33 cellular contexts compared by ENCODE assay signal in genomic region chr15:48437178-48437577, GRCh38.
DNase-seq lines count a peak whose midpoint lies in the region; ATAC-seq and TF ChIP-seq lines count a peak whose summit lies in the region.
"Had no signal": no experiment of that assay in that cellular context is flagged by ENCODE, and none has a peak within 500 bp of the region (broad histone marks: within the 10 kb centered on the region; RNA-seq: fewer than 3 reads in every experiment).

No MANE protein-coding gene starts in this region.

- no peak overlapping the region for H3K4me2 ChIP-seq in SK-N-SH
- H3K4me2 ChIP-seq in PC-9: no peak overlapping the region
- H3K4me2 ChIP-seq: KMS-11 had no signal

- H3F3A ChIP-seq in SK-N-SH (replicated peaks; ENCODE audit: insufficient read depth) (peaks cover 70% of the 10 kb centered on the region), PC-9 (ENCODE audit: insufficient read depth, low read depth) (no peaks in the 10 kb centered on the region)

- CTCF ChIA-PET in SK-N-SH (lab: Yijun Ruan, JAX) (interaction anchor here (0.7 kb wide), 1 partner anchor 12 kb away, joined by 3 read pairs; no protein-coding TSS in a partner anchor), PC-9 (lab: Charles Lee) (no interaction called here)
- CTCF ChIA-PET in activated naive CD4-positive, alpha-beta T cell treated with anti-CD3 and anti-CD28 coated beads for 36 hours (lab: Charles Lee): no interaction called here

- no peak overlapping the region for H3K4me3 Mint-ChIP-seq in activated naive CD4-positive, alpha-beta T cell treated with anti-CD3 and anti-CD28 coated beads for 36 hours
- H3K4me3 Mint-ChIP-seq: activated naive CD8-positive, alpha-beta T cell treated with anti-CD3 and anti-CD28 coated beads, Interleukin-2, amount 50 U/mL, for 24 hours; CD4-positive, alpha-beta memory T cell; effector memory CD8-positive, alpha-beta T cell; immature natural killer cell; T-helper 2 cell treated with Interferon-gamma antibody and Interleukin-4, amounts not matched to agents 5 μg/mL and 100 μg/mL, for 36 hours had no signal

- POLR2A ChIA-PET in SK-N-SH (lab: Yijun Ruan, JAX) (no interaction called here), PC-9 (lab: Charles Lee; ENCODE audit: unreplicated experiment) (no interaction called here)

- no peak overlapping the region for H3K9ac ChIP-seq in SK-N-SH
- H3K9ac ChIP-seq: KMS-11 had no signal

- H3K4me1 ChIP-seq in SK-N-SH (ENCODE audit: control insufficient read depth in 1 of 2, insufficient read depth in 2 of 2, low read depth in 1 of 2, low read length in 1 of 2) (peaks cover 5 to 11% of the 10 kb centered on the region in 2 experiments; a peak in 3 of 4 replicates), PC-9 (replicated peaks; ENCODE audit: insufficient read depth) (no peaks in the 10 kb centered on the region), body of pancreas (no peaks in the 10 kb centered on the region)
- H3K4me1 ChIP-seq: breast epithelium, gastrocnemius medialis, left lung, testis had no signal

- no peaks in the 10 kb centered on the region for H3K9me3 Mint-ChIP-seq in activated naive CD4-positive, alpha-beta T cell treated with anti-CD3 and anti-CD28 coated beads for 36 hours
- H3K9me3 Mint-ChIP-seq: activated naive CD8-positive, alpha-beta T cell treated with anti-CD3 and anti-CD28 coated beads, Interleukin-2, amount 50 U/mL, for 24 hours; effector memory CD8-positive, alpha-beta T cell; immature natural killer cell; T-helper 2 cell treated with Interferon-gamma antibody and Interleukin-4, amounts not matched to agents 5 μg/mL and 100 μg/mL, for 36 hours had no signal

- TF ChIP-seq CTCF in SK-N-SH (IDR thresholded peaks at IDR 0.05): no peak
- TF ChIP-seq CTCF in cardiac fibroblast (IDR thresholded peaks at IDR 0.05; ENCODE audit: low read depth, low read length): no peak
- no peak for TF ChIP-seq CTCF in PC-9 (conservative IDR thresholded peaks at IDR 0.05)
- no peak for TF ChIP-seq CTCF in body of pancreas (IDR thresholded peaks at IDR 0.05)

- H3K27ac Mint-ChIP-seq in activated naive CD4-positive, alpha-beta T cell treated with anti-CD3 and anti-CD28 coated beads for 36 hours: no peak overlapping the region
- H3K27ac Mint-ChIP-seq: activated naive CD8-positive, alpha-beta T cell treated with anti-CD3 and anti-CD28 coated beads, Interleukin-2, amount 50 U/mL, for 24 hours; CD4-positive, alpha-beta memory T cell; effector memory CD8-positive, alpha-beta T cell; immature natural killer cell; T-helper 2 cell treated with Interferon-gamma antibody and Interleukin-4, amounts not matched to agents 5 μg/mL and 100 μg/mL, for 36 hours had no signal

- TF ChIP-seq POLR2A in body of pancreas (IDR thresholded peaks at IDR 0.05): no peak

- no peak for DNase-seq in SK-N-SH
- peak; percentile 49 to 69 for DNase-seq in cardiac fibroblast (ENCODE audit: low read depth in 2 of 2)
- DNase-seq in kidney glomerular epithelial cell (lab: John Stamatoyannopoulos, UW): peak; percentile 4
- no peak for DNase-seq in UCSD-AML1 (lab: John Stamatoyannopoulos, UW; ENCODE audit: unreplicated experiment)
- DNase-seq in PC-9: no peak
- DNase-seq in activated naive CD4-positive, alpha-beta T cell treated with anti-CD3 and anti-CD28 coated beads for 36 hours: no peak
- DNase-seq in body of pancreas: no peak
- DNase-seq: activated CD4-positive, alpha-beta T cell treated with anti-CD3 and anti-CD28 coated beads for 48 hours; activated gamma-delta T cell; activated naive CD8-positive, alpha-beta T cell treated with anti-CD3 and anti-CD28 coated beads, Interleukin-2, amount 50 U/mL, for 24 hours; activated T-cell treated with anti-CD3 and anti-CD28 coated beads, Interleukin-2, amount 50 U/mL, for 1 hour; AML-193; CD4-positive, alpha-beta memory T cell; DMS 273 treated with DMSO at 0.1 percent for 48 hours; effector memory CD8-positive, alpha-beta T cell; gastrocnemius medialis; GDM1; H7; immature natural killer cell; left lung; mesendoderm; NCI-H146; NCI-H446 treated with DMSO at 0.1 percent for 48 hours; stimulated activated naive CD4-positive, alpha-beta T cell treated with Interleukin-2 at 50 U/mL for 16 hours; testis had no signal

- no peak for ATAC-seq in SK-N-SH treated with all-trans-retinoic acid at 6 μM for 48 hours
- ATAC-seq in body of pancreas: no peak
- ATAC-seq: activated naive CD8-positive, alpha-beta T cell treated with anti-CD3 and anti-CD28 coated beads, Interleukin-2, amount 50 U/mL, for 24 hours; effector memory CD8-positive, alpha-beta T cell; gastrocnemius medialis; left lung; Right ventricle myocardium inferior had no signal

- no peaks in the 10 kb centered on the region for H3K4me1 Mint-ChIP-seq in activated naive CD4-positive, alpha-beta T cell treated with anti-CD3 and anti-CD28 coated beads for 36 hours (ENCODE audit: low read depth)
- H3K4me1 Mint-ChIP-seq: CD4-positive, alpha-beta memory T cell; immature natural killer cell had no signal

- H3K79me2 ChIP-seq in SK-N-SH (ENCODE audit: insufficient read depth) (peaks cover 37% of the 10 kb centered on the region; the same call in 1 of the 2 replicates), PC-9 (ENCODE audit: low read depth) (no peaks in the 10 kb centered on the region)

- no peaks in the 10 kb centered on the region for H3K9me2 ChIP-seq in SK-N-SH
- H3K9me2 ChIP-seq in PC-9 (ENCODE audit: insufficient read depth): no peaks in the 10 kb centered on the region

- BruUV-seq in PC-9 (replicated peaks; lab: Mats Ljungman, UMichigan): no TSS peak

- TF ChIP-seq EP300 in SK-N-SH (IDR thresholded peaks at IDR 0.05; ENCODE audit: borderline replicate concordance in 1 of 2, low read depth in 1 of 2, low read length in 1 of 2): no peak

- intact Hi-C loops in PC-9 (cut with micrococcal nuclease; ENCODE audit: unreplicated experiment) (no loop called here), body of pancreas (cut with DNase I) (no loop called here)
- intact Hi-C loops in activated naive CD4-positive, alpha-beta T cell treated with anti-CD3 and anti-CD28 coated beads for 36 hours (cut with micrococcal nuclease): no loop called here

- H3K27me3 ChIP-seq in SK-N-SH (ENCODE audit: insufficient read depth): no peaks in the 10 kb centered on the region
- no peaks in the 10 kb centered on the region for H3K27me3 ChIP-seq in PC-9 (ENCODE audit: insufficient read depth, low read depth)
- H3K27me3 ChIP-seq in body of pancreas: no peaks in the 10 kb centered on the region
- H3K27me3 ChIP-seq: breast epithelium, gastrocnemius medialis, left lung, testis had no signal

- H2AFZ ChIP-seq in SK-N-SH (ENCODE audit: low read depth) (no peak overlapping the region), PC-9 (no peak overlapping the region)

- H4K20me1 ChIP-seq in SK-N-SH (ENCODE audit: insufficient read depth) (no peaks in the 10 kb centered on the region), PC-9 (ENCODE audit: insufficient read depth) (no peaks in the 10 kb centered on the region)

- no peaks in the 10 kb centered on the region for H3K36me3 Mint-ChIP-seq in activated naive CD4-positive, alpha-beta T cell treated with anti-CD3 and anti-CD28 coated beads for 36 hours (ENCODE audit: low read depth)
- H3K36me3 Mint-ChIP-seq: CD4-positive, alpha-beta memory T cell; immature natural killer cell had no signal

- 69% methylated on average over 3 of the region's 3 CpGs for WGBS in SK-N-SH (ENCODE audit: low lambda C conversion rate)
- WGBS in body of pancreas, 2 donors: 86 to 89% methylated on average over 3 of the region's 3 CpGs

- no peak for TF ChIP-seq RAD21 in SK-N-SH (IDR thresholded peaks at IDR 0.05; ENCODE audit: low read length)

- H3K4me3 ChIP-seq in SK-N-SH (ENCODE audit: low read depth in 2 of 2, low read length in 1 of 2) (no peak overlapping the region), cardiac fibroblast (replicated peaks in 1 of 2; ENCODE audit: low read depth in 2 of 2, low read length in 2 of 2) (no peak overlapping the region), PC-9 (no peak overlapping the region), body of pancreas (no peak overlapping the region)
- H3K4me3 ChIP-seq: breast epithelium, coronary artery, gastrocnemius medialis, left lung, testis had no signal

- peaks cover 86 to 87% of the 10 kb centered on the region in 2 experiments for H3K36me3 ChIP-seq in SK-N-SH (replicated peaks in 1 of 2; ENCODE audit: control insufficient read depth in 1 of 2, insufficient read depth in 2 of 2, low read length in 1 of 2)
- no peaks in the 10 kb centered on the region for H3K36me3 ChIP-seq in PC-9 (ENCODE audit: low read depth)
- no peaks in the 10 kb centered on the region for H3K36me3 ChIP-seq in body of pancreas (replicated peaks in 1 of 2; ENCODE audit: insufficient read depth in 1 of 2, low read depth in 2 of 2)
- H3K36me3 ChIP-seq: gastrocnemius medialis had no signal

- no peaks in the 10 kb centered on the region for H3K27me3 Mint-ChIP-seq in activated naive CD4-positive, alpha-beta T cell treated with anti-CD3 and anti-CD28 coated beads for 36 hours (ENCODE audit: low read depth)
- H3K27me3 Mint-ChIP-seq: activated naive CD8-positive, alpha-beta T cell treated with anti-CD3 and anti-CD28 coated beads, Interleukin-2, amount 50 U/mL, for 24 hours had no signal

- H3K9me3 ChIP-seq in SK-N-SH: no peaks in the 10 kb centered on the region
- H3K9me3 ChIP-seq in PC-9 (ENCODE audit: insufficient read depth, low read depth): no peaks in the 10 kb centered on the region
- H3K9me3 ChIP-seq in body of pancreas: no peaks in the 10 kb centered on the region
- H3K9me3 ChIP-seq: breast epithelium, gastrocnemius medialis, left lung, testis had no signal

- H3K27ac ChIP-seq in SK-N-SH (ENCODE audit: low read depth in 2 of 2, low read length in 1 of 2) (peak overlapping the region in 1 of 2 experiments; percentile 23; a peak in 2 of 4 replicates), PC-9 (no peak overlapping the region), body of pancreas (no peak overlapping the region)
- H3K27ac ChIP-seq: 22Rv1, breast epithelium, coronary artery, gastrocnemius medialis, KMS-11, left lung, testis, VCaP had no signal

TF ChIP-seq in SK-N-SH treated with all-trans-retinoic acid at 6 μM for 48 hours, 23 proteins besides CTCF, POLR2A, EP300 and RAD21 (continues in another document):
- TF ChIP-seq ZNF565 (CRISPR knock-in tag; conservative IDR thresholded peaks at IDR 0.05; ENCODE audit: low read depth) (no peak), CREB5 (CRISPR knock-in tag; IDR thresholded peaks at IDR 0.05; ENCODE audit: low read depth) (no peak), TCF4 (CRISPR knock-in tag; IDR thresholded peaks at IDR 0.05; ENCODE audit: borderline replicate concordance) (no peak), OSR1 (CRISPR knock-in tag; IDR thresholded peaks at IDR 0.05) (no peak), TOX (CRISPR knock-in tag; IDR thresholded peaks at IDR 0.05; ENCODE audit: borderline replicate concordance) (no peak)

Comparison
In these comparisons a context has a peak if more than half of its experiments do, and no peak if none do; other contexts are left out.
1. DNase-seq: peak in cardiac fibroblast (2 of 2) and kidney glomerular epithelial cell (single experiment); none in SK-N-SH (single experiment), UCSD-AML1 (single experiment), PC-9 (0 of 2), activated naive CD4-positive, alpha-beta T cell treated with anti-CD3 and anti-CD28 coated beads for 36 hours (single experiment) and body of pancreas (0 of 4).